1 cellular context compared by ENCODE assay signal in the genomic region with DNA sequence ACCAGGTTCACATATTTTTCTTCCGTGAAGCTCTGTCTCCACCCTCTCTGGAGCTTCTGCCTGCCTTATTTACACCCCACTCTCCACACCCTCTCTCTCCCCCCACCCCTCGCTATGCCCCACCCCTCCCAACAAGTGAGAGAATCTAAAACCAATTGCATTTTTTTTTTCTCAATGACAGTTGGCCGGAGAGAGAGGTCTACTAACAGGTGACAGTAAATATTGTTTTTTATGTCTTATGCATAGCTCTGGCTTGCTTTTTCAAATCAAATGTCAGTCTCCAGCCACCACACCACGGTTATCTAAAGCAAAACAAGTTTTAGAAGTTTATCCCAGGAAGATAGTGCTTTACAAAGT.
TF ChIP-seq lines count a peak whose summit lies in the region.

Gene KCNC2, minus strand, starts transcription at position 58 of the 357 bp plus-strand sequence.

TF ChIP-seq in SK-N-SH treated with all-trans-retinoic acid at 6 μM for 48 hours, 23 proteins besides CTCF, POLR2A, EP300 and RAD21 (continued from another document):
- TF ChIP-seq, protein P1, sequence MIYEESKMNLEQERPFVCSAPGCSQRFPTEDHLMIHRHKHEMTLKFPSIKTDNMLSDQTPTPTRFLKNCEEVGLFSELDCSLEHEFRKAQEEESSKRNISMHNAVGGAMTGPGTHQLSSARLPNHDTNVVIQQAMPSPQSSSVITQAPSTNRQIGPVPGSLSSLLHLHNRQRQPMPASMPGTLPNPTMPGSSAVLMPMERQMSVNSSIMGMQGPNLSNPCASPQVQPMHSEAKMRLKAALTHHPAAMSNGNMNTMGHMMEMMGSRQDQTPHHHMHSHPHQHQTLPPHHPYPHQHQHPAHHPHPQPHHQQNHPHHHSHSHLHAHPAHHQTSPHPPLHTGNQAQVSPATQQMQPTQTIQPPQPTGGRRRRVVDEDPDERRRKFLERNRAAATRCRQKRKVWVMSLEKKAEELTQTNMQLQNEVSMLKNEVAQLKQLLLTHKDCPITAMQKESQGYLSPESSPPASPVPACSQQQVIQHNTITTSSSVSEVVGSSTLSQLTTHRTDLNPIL (CRISPR knock-in tag; IDR thresholded peaks at IDR 0.05; ENCODE audit: low read depth) = no peak
- no peak for TF ChIP-seq ZNF8 (CRISPR knock-in tag; IDR thresholded peaks at IDR 0.05)
- TF ChIP-seq, protein P2, sequence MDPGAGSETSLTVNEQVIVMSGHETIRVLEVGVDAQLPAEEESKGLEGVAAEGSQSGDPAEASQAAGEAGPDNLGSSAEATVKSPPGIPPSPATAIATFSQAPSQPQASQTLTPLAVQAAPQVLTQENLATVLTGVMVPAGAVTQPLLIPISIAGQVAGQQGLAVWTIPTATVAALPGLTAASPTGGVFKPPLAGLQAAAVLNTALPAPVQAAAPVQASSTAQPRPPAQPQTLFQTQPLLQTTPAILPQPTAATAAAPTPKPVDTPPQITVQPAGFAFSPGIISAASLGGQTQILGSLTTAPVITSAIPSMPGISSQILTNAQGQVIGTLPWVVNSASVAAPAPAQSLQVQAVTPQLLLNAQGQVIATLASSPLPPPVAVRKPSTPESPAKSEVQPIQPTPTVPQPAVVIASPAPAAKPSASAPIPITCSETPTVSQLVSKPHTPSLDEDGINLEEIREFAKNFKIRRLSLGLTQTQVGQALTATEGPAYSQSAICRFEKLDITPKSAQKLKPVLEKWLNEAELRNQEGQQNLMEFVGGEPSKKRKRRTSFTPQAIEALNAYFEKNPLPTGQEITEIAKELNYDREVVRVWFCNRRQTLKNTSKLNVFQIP (CRISPR knock-in tag; IDR thresholded peaks at IDR 0.05; ENCODE audit: borderline replicate concordance, low read depth) = no peak
- no peak for TF ChIP-seq TOX (CRISPR knock-in tag; IDR thresholded peaks at IDR 0.05; ENCODE audit: borderline replicate concordance)
- TF ChIP-seq ZFP3 (CRISPR knock-in tag; IDR thresholded peaks at IDR 0.05) = no peak
- TF ChIP-seq ZFP30 (CRISPR knock-in tag; IDR thresholded peaks at IDR 0.05) = no peak
- TF ChIP-seq ISL1 (CRISPR knock-in tag; IDR thresholded peaks at IDR 0.05) = no peak
- no peak for TF ChIP-seq GLIS3 (CRISPR knock-in tag; IDR thresholded peaks at IDR 0.05)
- no peak for TF ChIP-seq PPARA (CRISPR knock-in tag; IDR thresholded peaks at IDR 0.05; ENCODE audit: borderline replicate concordance)
- no peak for TF ChIP-seq SNAI2 (CRISPR knock-in tag; IDR thresholded peaks at IDR 0.05)
- no peak for TF ChIP-seq CSRNP3 (CRISPR knock-in tag; IDR thresholded peaks at IDR 0.05)
- TF ChIP-seq ARNTL (CRISPR knock-in tag; IDR thresholded peaks at IDR 0.05; ENCODE audit: borderline replicate concordance, low read depth) = no peak
- TF ChIP-seq PATZ1 (CRISPR knock-in tag; IDR thresholded peaks at IDR 0.05; ENCODE audit: borderline replicate concordance) = no peak
